In genomic region chr1:207993477-207994445, GRCh38 we compare ENCODE assay signal across 1 cellular context.
TF ChIP-seq lines count a peak whose summit lies in the region.

No MANE protein-coding gene starts in this region.

TF ChIP-seq in WTC11, 78 proteins besides CTCF, POLR2A, EP300 and RAD21 (continued from another document):
- TF ChIP-seq, protein P1, sequence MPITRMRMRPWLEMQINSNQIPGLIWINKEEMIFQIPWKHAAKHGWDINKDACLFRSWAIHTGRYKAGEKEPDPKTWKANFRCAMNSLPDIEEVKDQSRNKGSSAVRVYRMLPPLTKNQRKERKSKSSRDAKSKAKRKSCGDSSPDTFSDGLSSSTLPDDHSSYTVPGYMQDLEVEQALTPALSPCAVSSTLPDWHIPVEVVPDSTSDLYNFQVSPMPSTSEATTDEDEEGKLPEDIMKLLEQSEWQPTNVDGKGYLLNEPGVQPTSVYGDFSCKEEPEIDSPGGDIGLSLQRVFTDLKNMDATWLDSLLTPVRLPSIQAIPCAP (CRISPR knock-in tag; IDR thresholded peaks at IDR 0.05): no peak
- TF ChIP-seq, protein P2, sequence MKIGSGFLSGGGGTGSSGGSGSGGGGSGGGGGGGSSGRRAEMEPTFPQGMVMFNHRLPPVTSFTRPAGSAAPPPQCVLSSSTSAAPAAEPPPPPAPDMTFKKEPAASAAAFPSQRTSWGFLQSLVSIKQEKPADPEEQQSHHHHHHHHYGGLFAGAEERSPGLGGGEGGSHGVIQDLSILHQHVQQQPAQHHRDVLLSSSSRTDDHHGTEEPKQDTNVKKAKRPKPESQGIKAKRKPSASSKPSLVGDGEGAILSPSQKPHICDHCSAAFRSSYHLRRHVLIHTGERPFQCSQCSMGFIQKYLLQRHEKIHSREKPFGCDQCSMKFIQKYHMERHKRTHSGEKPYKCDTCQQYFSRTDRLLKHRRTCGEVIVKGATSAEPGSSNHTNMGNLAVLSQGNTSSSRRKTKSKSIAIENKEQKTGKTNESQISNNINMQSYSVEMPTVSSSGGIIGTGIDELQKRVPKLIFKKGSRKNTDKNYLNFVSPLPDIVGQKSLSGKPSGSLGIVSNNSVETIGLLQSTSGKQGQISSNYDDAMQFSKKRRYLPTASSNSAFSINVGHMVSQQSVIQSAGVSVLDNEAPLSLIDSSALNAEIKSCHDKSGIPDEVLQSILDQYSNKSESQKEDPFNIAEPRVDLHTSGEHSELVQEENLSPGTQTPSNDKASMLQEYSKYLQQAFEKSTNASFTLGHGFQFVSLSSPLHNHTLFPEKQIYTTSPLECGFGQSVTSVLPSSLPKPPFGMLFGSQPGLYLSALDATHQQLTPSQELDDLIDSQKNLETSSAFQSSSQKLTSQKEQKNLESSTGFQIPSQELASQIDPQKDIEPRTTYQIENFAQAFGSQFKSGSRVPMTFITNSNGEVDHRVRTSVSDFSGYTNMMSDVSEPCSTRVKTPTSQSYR (CRISPR knock-in tag; IDR thresholded peaks at IDR 0.05): no peak
- TF ChIP-seq SP1 (CRISPR knock-in tag; conservative IDR thresholded peaks at IDR 0.05): no peak
- no peak for TF ChIP-seq GRHL2 (CRISPR knock-in tag; IDR thresholded peaks at IDR 0.05; ENCODE audit: insufficient replicate concordance, severe bottlenecking)
